Comparison of ENCODE assay signal across 8 cellular contexts in the genomic region with DNA sequence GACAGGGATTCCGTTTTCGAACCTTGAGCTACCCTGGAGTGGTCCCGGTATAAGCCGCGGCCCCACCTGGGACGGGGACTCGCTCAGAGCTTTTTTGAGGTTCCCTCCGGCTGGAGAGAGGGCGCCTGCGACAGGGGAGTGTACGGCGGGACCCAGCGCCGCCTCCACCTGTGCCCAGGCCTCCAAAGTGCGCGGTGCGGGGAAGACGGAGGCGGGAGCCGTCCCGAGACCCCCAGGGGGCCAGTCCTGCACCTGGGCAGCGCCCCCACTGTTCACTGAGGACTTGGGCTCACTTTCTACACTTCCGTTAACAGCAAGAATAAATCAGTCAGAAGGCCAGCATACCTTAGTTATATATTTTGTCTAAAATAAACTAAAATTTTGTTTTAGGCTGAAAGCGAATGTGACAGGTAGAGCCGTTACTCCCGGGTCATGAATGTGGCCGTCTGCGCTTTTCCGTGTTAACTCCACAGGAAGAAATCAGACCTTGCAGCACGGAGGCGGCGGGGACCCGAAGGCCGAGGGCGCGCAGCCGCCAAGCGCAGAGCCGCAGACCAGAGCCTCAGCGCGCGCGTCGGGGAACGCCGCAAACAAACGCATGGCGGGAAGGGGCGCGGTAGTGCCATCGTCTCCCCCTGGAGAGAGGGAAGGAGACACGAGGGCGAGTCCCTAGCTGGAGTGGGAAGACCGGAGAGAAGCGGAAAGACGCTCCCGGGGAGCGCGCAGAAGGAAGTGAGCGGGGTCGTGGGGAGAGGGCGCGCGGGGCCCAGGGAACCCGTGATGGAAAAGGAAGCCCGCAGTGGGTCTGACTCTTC. TPM values are rescaled to one million over a fixed set of nuclear protein-coding genes. Genes with fewer than 3 reads are reported as not detected.
DNase-seq lines count a peak whose midpoint lies in the region; ATAC-seq and TF ChIP-seq lines count a peak whose summit lies in the region.

No MANE protein-coding gene starts in this region.

- no peak for TF ChIP-seq POLR2A in gastrocnemius medialis (IDR thresholded peaks at IDR 0.05)
- no peak for TF ChIP-seq POLR2A in GM18505 (IDR thresholded peaks at IDR 0.05; ENCODE audit: borderline replicate concordance, extremely low read depth, insufficient read depth, insufficient read length)

- peak; percentile 85 for DNase-seq in Karpas-422
- peak; percentile 65 for DNase-seq in activated naive CD4-positive, alpha-beta T cell treated with anti-CD3 and anti-CD28 coated beads, Interleukin-2, amount 50 U/mL, for 16 hours
- DNase-seq in left cardiac atrium: peak; percentile 62
- peak in 1 of 2 donors; percentile 49 for DNase-seq in gastrocnemius medialis
- DNase-seq in HUDEP-2 (lab: John Stamatoyannopoulos, UW; ENCODE audit: unreplicated experiment in 76 of 76): no peak

- in situ Hi-C loops in gastrocnemius medialis (cut with MboI; ENCODE audit: low sequenced_read_pairs in 4 of 4): no loop called here

- peak in 2 of 5 experiments; percentile 16 to 41 for TF ChIP-seq CTCF in gastrocnemius medialis (IDR thresholded peaks at IDR 0.05 in 4 of 5, conservative IDR thresholded peaks at IDR 0.05 in 1 of 5)

- peak overlapping the region; percentile 96 for H3K4me2 ChIP-seq in Karpas-422 (ENCODE audit: low read depth, low read length, poor library complexity, severe bottlenecking)

- H3K36me3 ChIP-seq in ACC112 (ENCODE audit: insufficient read depth, low read length): no peaks in the 10 kb centered on the region
- no peaks in the 10 kb centered on the region for H3K36me3 ChIP-seq in Karpas-422 (ENCODE audit: insufficient read depth, low read length)
- H3K36me3 ChIP-seq in gastrocnemius medialis: no peaks in the 10 kb centered on the region

- no peaks in the 10 kb centered on the region for H3K9me3 ChIP-seq in Karpas-422 (ENCODE audit: low read length)
- no peaks in the 10 kb centered on the region for H3K9me3 ChIP-seq in gastrocnemius medialis

- H3K9me2 ChIP-seq in Karpas-422 (replicated peaks; ENCODE audit: insufficient read depth, low read length): no peaks in the 10 kb centered on the region

- ATAC-seq in GM21381 (IDR thresholded peaks at IDR 0.05; ENCODE audit: unreplicated experiment) (peak; percentile 4), left cardiac atrium (peak; percentile 6 to 14), gastrocnemius medialis (peak; percentile 16 to 17), GM18505 (IDR thresholded peaks at IDR 0.05; ENCODE audit: unreplicated experiment) (no peak)

- H4K20me1 ChIP-seq in Karpas-422 (ENCODE audit: insufficient read depth, low read depth, low read length): no peaks in the 10 kb centered on the region

- intact Hi-C loops in left cardiac atrium (cut with DNase I): loop anchor here (1.0 to 2.0 kb wide), 3 partner anchors 15 to 32 kb away; a partner anchor contains a TSS
- intact Hi-C loops in gastrocnemius medialis (cut with DNase I; ENCODE audit: low total_unique reads): loop anchor here (1.0 to 5.0 kb wide), 4 partner anchors 14 to 1359 kb away; a partner anchor contains a TSS

- H3K4me1 ChIP-seq in ACC112 (ENCODE audit: control insufficient read depth, insufficient read depth, low read length, unreplicated experiment) (peaks cover 13% of the 10 kb centered on the region), Karpas-422 (ENCODE audit: low read length) (peaks cover 31% of the 10 kb centered on the region), gastrocnemius medialis (peaks cover 14 to 22% of the 10 kb centered on the region in 2 donors)

- H3K4me3 ChIP-seq in ACC112 (ENCODE audit: low read depth, low read length): peak overlapping the region; percentile 81
- H3K4me3 ChIP-seq in Karpas-422 (ENCODE audit: low read length): peak overlapping the region; percentile 85
- H3K4me3 ChIP-seq in gastrocnemius medialis: peak overlapping the region; percentile 67 to 97 (median 77)

- H3K27me3 ChIP-seq in ACC112 (ENCODE audit: insufficient read depth, low read length): no peaks in the 10 kb centered on the region; the same call in 1 of the 2 replicates
- H3K27me3 ChIP-seq in Karpas-422 (ENCODE audit: low read length): no peaks in the 10 kb centered on the region
- no peaks in the 10 kb centered on the region for H3K27me3 ChIP-seq in gastrocnemius medialis

- peak overlapping the region; percentile 54 for H2AFZ ChIP-seq in ACC112 (ENCODE audit: low read length, unreplicated experiment)
- peak overlapping the region; percentile 95 for H2AFZ ChIP-seq in Karpas-422 (ENCODE audit: low read length)

- H3K79me2 ChIP-seq in ACC112 (ENCODE audit: control insufficient read depth, insufficient read depth, low read length, unreplicated experiment) (no peaks in the 10 kb centered on the region), Karpas-422 (ENCODE audit: low read length) (no peaks in the 10 kb centered on the region)

- H3K9ac ChIP-seq in Karpas-422 (ENCODE audit: low read length): peak overlapping the region; percentile 89

- no peak overlapping the region for H3K27ac ChIP-seq in ACC112 (ENCODE audit: low read depth, low read length)
- peak overlapping the region; percentile 71 for H3K27ac ChIP-seq in Karpas-422 (ENCODE audit: low read length)
- peak overlapping the region; percentile 89 to 98 (median 93) for H3K27ac ChIP-seq in gastrocnemius medialis

RNA-seq across cellular contexts. Expression of a gene that starts 14.1 kb away (rescaled TPM):
- 2.0 TPM in 1 of 2 replicates, not detected in the other for total RNA-seq in Karpas-422 (2014; rRNA removed; shearing (Covaris generic); ENCODE audit: low replicate concordance)
- 1 to 10 TPM; 5.9 to 9.0 TPM for total RNA-seq in left cardiac atrium
- 10 to 100 TPM; 27.9 to 58.4 (median 47.1) TPM for total RNA-seq in gastrocnemius medialis

RNA-seq across cellular contexts. Expression of a gene that starts 32.2 kb away (rescaled TPM):
- total RNA-seq in Karpas-422 (2014; rRNA removed; shearing (Covaris generic); ENCODE audit: low replicate concordance): 23.6 and 46.2 TPM in 2 replicates
- total RNA-seq in left cardiac atrium (10 to 100 TPM; 17.1 to 19.1 TPM), gastrocnemius medialis (10 to 100 TPM; 15.6 to 23.5 (median 21.6) TPM)

RNA-seq across cellular contexts. Expression of a gene that starts 43.5 kb away (rescaled TPM):
- total RNA-seq in Karpas-422 (2014; rRNA removed; shearing (Covaris generic); ENCODE audit: low replicate concordance): not detected in 2 replicates
- total RNA-seq in left cardiac atrium (not detected), gastrocnemius medialis (not detected)

RNA-seq across cellular contexts. Expression of a gene that starts 52.8 kb away (rescaled TPM):
- 7,026 and 7,196 TPM in 2 replicates for total RNA-seq in Karpas-422 (2014; rRNA removed; shearing (Covaris generic); ENCODE audit: low replicate concordance)
- total RNA-seq in left cardiac atrium (100 to 1,000 TPM; 713 to 792 TPM), gastrocnemius medialis (1,000 to 10,000 TPM; 1,697 to 2,187 (median 1,957) TPM)

RNA-seq across cellular contexts. Expression of a gene that starts 59.9 kb away (rescaled TPM):
- not detected in 2 replicates for total RNA-seq in Karpas-422 (2014; rRNA removed; shearing (Covaris generic); ENCODE audit: low replicate concordance)
- total RNA-seq in left cardiac atrium: not detected
- not detected for total RNA-seq in gastrocnemius medialis

Comparison
In these comparisons a context has a peak if more than half of its experiments do, and no peak if none do; other contexts are left out.
1. DNase-seq: peak in Karpas-422 (single experiment), activated naive CD4-positive, alpha-beta T cell treated with anti-CD3 and anti-CD28 coated beads, Interleukin-2, amount 50 U/mL, for 16 hours (single experiment) and left cardiac atrium (single experiment); none in HUDEP-2 (0 of 76).
2. Peak in every context shown above with its lines, with median percentiles within 50 percentile points of each other: H3K4me3 ChIP-seq.